Comparison of ENCODE assay signal across 22 cellular contexts in genomic region chr11:26017903-26018750, GRCh38.
A peak's percentile ranks its signal among the peaks of the same experiment; 100 is the strongest.
DNase-seq lines count a peak whose midpoint lies in the region; ATAC-seq and TF ChIP-seq lines count a peak whose summit lies in the region.
"Had no signal": no experiment of that assay in that cellular context is flagged by ENCODE, and none has a peak within 500 bp of the region (broad histone marks: within the 10 kb centered on the region; RNA-seq: fewer than 3 reads in every experiment).

No MANE protein-coding gene starts in this region.

- H3K27me3 Mint-ChIP-seq in GM23338 (ENCODE audit: insufficient read depth, low read depth, poor library complexity) (no peaks in the 10 kb centered on the region), mesothelial cell of epicardium (ENCODE audit: low read depth) (no peaks in the 10 kb centered on the region), nephron progenitor cell (ENCODE audit: low read depth, poor library complexity) (no peaks in the 10 kb centered on the region)
- H3K27me3 Mint-ChIP-seq: CD4-positive, alpha-beta T cell; IgD-negative memory B cell had no signal

- TF ChIP-seq POLR2A in sigmoid colon (IDR thresholded peaks at IDR 0.05): no peak

- H3K4me1 Mint-ChIP-seq in GM23338 (peaks cover 5% of the 10 kb centered on the region; the same call in 2 of the 3 replicates), mesothelial cell of epicardium (peaks cover 31% of the 10 kb centered on the region), nephron progenitor cell (no peaks in the 10 kb centered on the region)

- H3K27ac Mint-ChIP-seq in GM23338: no peak overlapping the region
- peak overlapping the region; percentile 25 for H3K27ac Mint-ChIP-seq in mesothelial cell of epicardium
- no peak overlapping the region for H3K27ac Mint-ChIP-seq in nephron progenitor cell
- H3K27ac Mint-ChIP-seq: CD4-positive, alpha-beta T cell; IgD-negative memory B cell had no signal

- H3K9me3 ChIP-seq in OCI-LY1 (ENCODE audit: low read length): no peaks in the 10 kb centered on the region; the same call in 1 of the 2 replicates
- H3K9me3 ChIP-seq in sigmoid colon: no peaks in the 10 kb centered on the region
- H3K9me3 ChIP-seq: BLaER1, SK-N-SH had no signal

- no peaks in the 10 kb centered on the region for H3K36me3 Mint-ChIP-seq in GM23338 (ENCODE audit: low read depth)
- no peaks in the 10 kb centered on the region for H3K36me3 Mint-ChIP-seq in mesothelial cell of epicardium
- H3K36me3 Mint-ChIP-seq in nephron progenitor cell (ENCODE audit: low read depth): no peaks in the 10 kb centered on the region
- H3K36me3 Mint-ChIP-seq: IgD-negative memory B cell had no signal

- no peaks in the 10 kb centered on the region; the same call in 1 of the 2 replicates for H3K4me1 ChIP-seq in GM23338 (ENCODE audit: insufficient read depth)
- H3K4me1 ChIP-seq in OCI-LY1 (ENCODE audit: insufficient read depth, low read length, severe bottlenecking): peaks cover 15% of the 10 kb centered on the region
- H3K4me1 ChIP-seq in sigmoid colon: peaks cover 0 to 16% (median 10%) of the 10 kb centered on the region in 4 donors
- H3K4me1 ChIP-seq: BLaER1 had no signal

- 62 to 68% methylated on average over 2 of the region's 2 CpGs for WGBS in sigmoid colon, 2 donors

- ATAC-seq in GM23338 (no peak), GM19351 (IDR thresholded peaks at IDR 0.05; ENCODE audit: unreplicated experiment) (no peak)

- H3K27me3 ChIP-seq in GM23338 (ENCODE audit: insufficient read depth): no peaks in the 10 kb centered on the region
- no peaks in the 10 kb centered on the region for H3K27me3 ChIP-seq in OCI-LY1 (ENCODE audit: insufficient read depth, low read length)
- no peaks in the 10 kb centered on the region for H3K27me3 ChIP-seq in sigmoid colon
- H3K27me3 ChIP-seq: BLaER1 had no signal

- no peak for TF ChIP-seq CTCF in 22Rv1 (IDR thresholded peaks at IDR 0.05)
- TF ChIP-seq CTCF in GM23338 (conservative IDR thresholded peaks at IDR 0.05; ENCODE audit: low read depth in 2 of 2): no peak
- no peak for TF ChIP-seq CTCF in OCI-LY1 (IDR thresholded peaks at IDR 0.05; ENCODE audit: low read length)
- TF ChIP-seq CTCF in mesothelial cell of epicardium (IDR thresholded peaks at IDR 0.05; ENCODE audit: unreplicated experiment): no peak
- no peak for TF ChIP-seq CTCF in nephron progenitor cell (IDR thresholded peaks at IDR 0.05)
- TF ChIP-seq CTCF in sigmoid colon (IDR thresholded peaks at IDR 0.05): no peak

- no peak overlapping the region; the same call in 1 of the 2 replicates for H3K9ac ChIP-seq in OCI-LY1 (ENCODE audit: low read length)
- H3K9ac ChIP-seq: BLaER1, KMS-11, SK-N-SH had no signal

- H3K9me2 ChIP-seq in GM23338 (ENCODE audit: insufficient read depth): no peaks in the 10 kb centered on the region
- no peaks in the 10 kb centered on the region for H3K9me2 ChIP-seq in OCI-LY1 (ENCODE audit: low read depth, low read length)
- H3K9me2 ChIP-seq: SK-N-SH had no signal

- no peak for TF ChIP-seq EP300 in sigmoid colon (IDR thresholded peaks at IDR 0.05)

- H3K9me3 Mint-ChIP-seq in GM23338 (no peaks in the 10 kb centered on the region), mesothelial cell of epicardium (peaks cover 4% of the 10 kb centered on the region), nephron progenitor cell (no peaks in the 10 kb centered on the region)

- H3K36me3 ChIP-seq in GM23338 (ENCODE audit: insufficient read depth): no peaks in the 10 kb centered on the region
- H3K36me3 ChIP-seq in OCI-LY1 (ENCODE audit: insufficient read depth, low read length): no peaks in the 10 kb centered on the region
- H3K36me3 ChIP-seq in sigmoid colon: no peaks in the 10 kb centered on the region
- H3K36me3 ChIP-seq: BLaER1 had no signal

- H4K20me1 ChIP-seq in GM23338 (replicated peaks; ENCODE audit: insufficient read depth): no peaks in the 10 kb centered on the region
- no peaks in the 10 kb centered on the region for H4K20me1 ChIP-seq in OCI-LY1 (ENCODE audit: insufficient read depth, low read length)
- H4K20me1 ChIP-seq: BLaER1 had no signal

- intact Hi-C loops in sigmoid colon (cut with DNase I): no loop called here

- H3K4me3 ChIP-seq in GM23338 (no peak overlapping the region), OCI-LY1 (ENCODE audit: low read depth, low read length, poor library complexity, severe bottlenecking) (no peak overlapping the region), sigmoid colon (no peak overlapping the region)
- H3K4me3 ChIP-seq: BLaER1 had no signal

- peak overlapping the region; percentile 63 for H3K27ac ChIP-seq in 22Rv1
- H3K27ac ChIP-seq in GM23338 (ENCODE audit: low read depth): no peak overlapping the region
- peak overlapping the region; percentile 21 for H3K27ac ChIP-seq in OCI-LY1 (ENCODE audit: low read depth, low read length, poor library complexity, severe bottlenecking)
- no peak overlapping the region for H3K27ac ChIP-seq in sigmoid colon
- H3K27ac ChIP-seq: BLaER1, KMS-11 had no signal

- H3F3A ChIP-seq in GM23338 (replicated peaks; ENCODE audit: low read depth) (no peaks in the 10 kb centered on the region), OCI-LY1 (ENCODE audit: insufficient read depth, low read length) (no peaks in the 10 kb centered on the region)

- H2AFZ ChIP-seq in GM23338: peak overlapping the region; percentile 9; the same call in 1 of the 2 replicates
- peak overlapping the region; percentile 90; the same call in 1 of the 2 replicates for H2AFZ ChIP-seq in OCI-LY1 (ENCODE audit: low read length)

- H3K4me2 ChIP-seq in GM23338: no peak overlapping the region
- no peak overlapping the region for H3K4me2 ChIP-seq in OCI-LY1 (ENCODE audit: low read length)
- H3K4me2 ChIP-seq: BLaER1, KMS-11, SK-N-SH had no signal

- no peak overlapping the region for H3K4me3 Mint-ChIP-seq in GM23338
- H3K4me3 Mint-ChIP-seq in mesothelial cell of epicardium: no peak overlapping the region
- H3K4me3 Mint-ChIP-seq in nephron progenitor cell: no peak overlapping the region
- H3K4me3 Mint-ChIP-seq: CD4-positive, alpha-beta T cell; IgD-negative memory B cell had no signal

- no peaks in the 10 kb centered on the region for H3K79me2 ChIP-seq in GM23338 (replicated peaks; ENCODE audit: insufficient read depth)
- H3K79me2 ChIP-seq in OCI-LY1 (ENCODE audit: insufficient read depth, low read length): no peaks in the 10 kb centered on the region

- no peak for DNase-seq in GM23338 (ENCODE audit: low spot score)
- no peak for DNase-seq in mesothelial cell of epicardium (ENCODE audit: low spot score in 2 of 2, unreplicated experiment in 2 of 2)
- DNase-seq in nephron progenitor cell: no peak
- no peak for DNase-seq in sigmoid colon
- DNase-seq: CD4-positive, alpha-beta T cell; EL; GF-D8; NCI-H1092 treated with DMSO at 0.1 percent for 48 hours; NCI-H1436; NCI-H187; NCI-H2081 treated with DMSO at 0.1 percent for 48 hours; NCI-H2171; NCI-H226; NCI-H510A; NCI-H69; SK-N-SH had no signal

TF ChIP-seq in GM23338, 12 proteins besides CTCF, POLR2A, EP300 and RAD21:
- TF ChIP-seq ZNF331 (CRISPR knock-in tag; IDR thresholded peaks at IDR 0.05; ENCODE audit: low read depth) (no peak), POLR2AphosphoS5 (IDR thresholded peaks at IDR 0.05; ENCODE audit: low read depth) (no peak), JUNB (IDR thresholded peaks at IDR 0.05; ENCODE audit: unreplicated experiment) (no peak)
- TF ChIP-seq, protein P1, sequence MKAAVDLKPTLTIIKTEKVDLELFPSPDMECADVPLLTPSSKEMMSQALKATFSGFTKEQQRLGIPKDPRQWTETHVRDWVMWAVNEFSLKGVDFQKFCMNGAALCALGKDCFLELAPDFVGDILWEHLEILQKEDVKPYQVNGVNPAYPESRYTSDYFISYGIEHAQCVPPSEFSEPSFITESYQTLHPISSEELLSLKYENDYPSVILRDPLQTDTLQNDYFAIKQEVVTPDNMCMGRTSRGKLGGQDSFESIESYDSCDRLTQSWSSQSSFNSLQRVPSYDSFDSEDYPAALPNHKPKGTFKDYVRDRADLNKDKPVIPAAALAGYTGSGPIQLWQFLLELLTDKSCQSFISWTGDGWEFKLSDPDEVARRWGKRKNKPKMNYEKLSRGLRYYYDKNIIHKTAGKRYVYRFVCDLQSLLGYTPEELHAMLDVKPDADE (IDR thresholded peaks at IDR 0.05): no peak

Comparison
In these comparisons a context has a peak if more than half of its experiments do, and no peak if none do; other contexts are left out.
1. H3K27ac ChIP-seq: peak in 22Rv1 (single experiment) and OCI-LY1 (single experiment); none in GM23338 (single experiment) and sigmoid colon (0 of 4).